ENCODE assay signal across 33 cellular contexts in genomic region chr4:14729605-14730004, GRCh38.
"Had no signal": no experiment of that assay in that cellular context is flagged by ENCODE, and none has a peak within 500 bp of the region (broad histone marks: within the 10 kb centered on the region; RNA-seq: fewer than 3 reads in every experiment).

No MANE protein-coding gene starts in this region.

- H3K9me3 ChIP-seq: adrenal gland, body of pancreas, breast epithelium had no signal

- H3K27me3 ChIP-seq: adrenal gland, body of pancreas, brain microvascular endothelial cell, breast epithelium had no signal

- DNase-seq: activated B cell treated with CpG ODN at 0.5 μM for 24 hours; activated CD4-positive, alpha-beta memory T cell treated with anti-CD3 and anti-CD28 coated beads for 36 hours; activated CD4-positive, alpha-beta T cell treated with anti-CD3 and anti-CD28 coated beads for 4 hours; activated CD4-positive, alpha-beta T cell treated with anti-CD3 and anti-CD28 coated beads, Interleukin-2, amount 10 ng/mL, durations not matched to agents 24 days and 14 days; activated CD4-positive, alpha-beta T cell treated with anti-CD3 and anti-CD28 coated beads, Interleukin-2, amount 50 U/mL, for 1 hour; activated CD4-positive, alpha-beta T cell treated with anti-CD3 and anti-CD28 coated beads, Interleukin-2, amount 50 U/mL, for 4 hours; activated CD4-positive, CD25-positive, alpha-beta regulatory T cell treated with anti-CD3 and anti-CD28 coated beads, Interleukin-2, amount 50 U/mL, for 72 hours; activated CD8-positive, alpha-beta memory T cell treated with anti-CD3 and anti-CD28 coated beads, Interleukin-2, amount 50 U/mL, for 4 hours; activated CD8-positive, alpha-beta T cell treated with anti-CD3 and anti-CD28 coated beads for 36 hours; activated effector memory CD4-positive, alpha-beta T cell treated with anti-CD3 and anti-CD28 coated beads, Interleukin-2, amount 50 U/mL, for 16 hours; activated gamma-delta T cell treated with Interleukin-2 at 50 U/mL for 16 hours; activated naive CD4-positive, alpha-beta T cell; activated naive CD4-positive, alpha-beta T cell treated with anti-CD3 and anti-CD28 coated beads for 36 hours; activated naive CD4-positive, alpha-beta T cell treated with anti-CD3 and anti-CD28 coated beads, Interleukin-2, amount 50 U/mL, for 16 hours; activated naive CD8-positive, alpha-beta T cell treated with anti-CD3 and anti-CD28 coated beads for 36 hours; activated T-cell treated with anti-CD3 and anti-CD28 coated beads for 4 hours; activated T-cell treated with anti-CD3 and anti-CD28 coated beads, Interleukin-2, amount 50 U/mL, for 1 hour; activated T-cell treated with anti-CD3 and anti-CD28 coated beads, Interleukin-2, amount 50 U/mL, for 4 hours; activated T-cell treated with anti-CD3 and anti-CD28 coated beads, Interleukin-2, amount 50 U/mL, for 72 hours; adrenal gland; amniotic stem cell; aorta; body of pancreas; brain microvascular endothelial cell; central memory CD4-positive, alpha-beta T cell; T-helper 2 cell; T-helper 9 cell had no signal

- H3K4me3 ChIP-seq: adrenal gland, body of pancreas, breast epithelium had no signal

- ATAC-seq: activated CD8-positive, alpha-beta T cell treated with anti-CD3 and anti-CD28 coated beads for 36 hours; activated naive CD4-positive, alpha-beta T cell treated with anti-CD3 and anti-CD28 coated beads, Interleukin-2, amount 50 U/mL, for 72 hours; activated T-cell treated with anti-CD3 and anti-CD28 coated beads, Interleukin-2, amount 50 U/mL, for 4 hours; activated T-cell treated with anti-CD3 and anti-CD28 coated beads, Interleukin-2, amount 50 U/mL, for 72 hours; activated T-helper 17 cell treated with anti-CD3 and anti-CD28 coated beads, Interleukin-2, amount 50 U/mL, for 72 hours; body of pancreas had no signal

- FAIRE-seq: astrocyte, TTC549 had no signal

- H3K4me1 ChIP-seq: adrenal gland, breast epithelium had no signal

- H3K27ac ChIP-seq: adrenal gland, body of pancreas, brain microvascular endothelial cell, breast epithelium, VCaP had no signal

- H3K36me3 ChIP-seq: adrenal gland, brain microvascular endothelial cell, breast epithelium had no signal
